15 cellular contexts compared by ENCODE assay signal in genomic region chr13:108897955-108898354, GRCh38.
DNase-seq lines count a peak whose midpoint lies in the region; ATAC-seq lines count a peak whose summit lies in the region.
"Had no signal": no experiment of that assay in that cellular context is flagged by ENCODE, and none has a peak within 500 bp of the region (broad histone marks: within the 10 kb centered on the region; RNA-seq: fewer than 3 reads in every experiment).

No MANE protein-coding gene starts in this region.

- ATAC-seq in activated CD4-positive, alpha-beta T cell treated with anti-CD3 and anti-CD28 coated beads for 36 hours: peak; percentile 90
- ATAC-seq in HG03432 (IDR thresholded peaks at IDR 0.05; ENCODE audit: unreplicated experiment): peak; percentile 51
- peak; percentile 41 for ATAC-seq in T-helper 17 cell

- H3K9me3 Mint-ChIP-seq in activated CD4-positive, alpha-beta T cell treated with anti-CD3 and anti-CD28 coated beads for 36 hours (ENCODE audit: low read depth): no peaks in the 10 kb centered on the region
- H3K9me3 Mint-ChIP-seq: activated B cell treated with CpG ODN at 0.5 μM for 24 hours had no signal

- H3K36me3 Mint-ChIP-seq in activated CD4-positive, alpha-beta T cell treated with anti-CD3 and anti-CD28 coated beads for 36 hours (ENCODE audit: low read depth): no peaks in the 10 kb centered on the region
- H3K36me3 Mint-ChIP-seq in T-helper 17 cell (ENCODE audit: low read depth): no peaks in the 10 kb centered on the region

- intact Hi-C loops in activated CD4-positive, alpha-beta T cell treated with anti-CD3 and anti-CD28 coated beads for 36 hours (cut with DNase I, micrococcal nuclease): loop anchor here (2.0 to 5.0 kb wide), 5 partner anchors 556 to 1686 kb away; no protein-coding TSS in a partner anchor

- H3K27me3 Mint-ChIP-seq in activated CD4-positive, alpha-beta T cell treated with anti-CD3 and anti-CD28 coated beads for 36 hours: peaks cover 14% of the 10 kb centered on the region
- H3K27me3 Mint-ChIP-seq in T-helper 17 cell: peaks cover 19% of the 10 kb centered on the region

- CTCF ChIA-PET in activated CD4-positive, alpha-beta T cell treated with anti-CD3 and anti-CD28 coated beads for 36 hours (lab: Charles Lee): interaction anchor here (0.7 to 1.8 kb wide), 3 partner anchors 10 to 674 kb away, joined by 4 to 7 read pairs (median 6); no protein-coding TSS in a partner anchor

- H3K4me3 Mint-ChIP-seq in activated CD4-positive, alpha-beta T cell treated with anti-CD3 and anti-CD28 coated beads for 36 hours: peak overlapping the region; percentile 19
- no peak overlapping the region for H3K4me3 Mint-ChIP-seq in T-helper 17 cell
- H3K4me3 Mint-ChIP-seq: activated B cell treated with CpG ODN at 0.5 μM for 24 hours, endodermal cell, neural progenitor cell had no signal

- DNase-seq in activated CD4-positive, alpha-beta T cell treated with anti-CD3 and anti-CD28 coated beads for 36 hours: peak; percentile 63
- DNase-seq in activated CD4-positive, alpha-beta T cell treated with anti-CD3 and anti-CD28 coated beads, Interleukin-2, amount 50 U/mL, for 1 hour: no peak
- DNase-seq in T-helper 17 cell (no peak), lung microvascular endothelial cell (ENCODE audit: low read depth in 2 of 2) (peak; percentile 81 to 88), AG08395 (ENCODE audit: low spot score) (no peak), NCI-H2081 treated with DMSO at 0.1 percent for 48 hours (lab: John Stamatoyannopoulos, UW) (no peak), Ammon's horn (ENCODE audit: low spot score) (no peak)
- DNase-seq: activated B cell treated with CpG ODN at 0.5 μM for 24 hours, endodermal cell, glutamatergic neuron, left lung, small intestine, upper lobe of left lung had no signal

- H3K9me3 ChIP-seq in T-helper 17 cell (ENCODE audit: control insufficient read depth, low read length, poor library complexity, severe bottlenecking): no peaks in the 10 kb centered on the region
- H3K9me3 ChIP-seq: upper lobe of left lung had no signal

- H3K27ac Mint-ChIP-seq in activated CD4-positive, alpha-beta T cell treated with anti-CD3 and anti-CD28 coated beads for 36 hours: no peak overlapping the region
- no peak overlapping the region for H3K27ac Mint-ChIP-seq in T-helper 17 cell
- H3K27ac Mint-ChIP-seq: activated B cell treated with CpG ODN at 0.5 μM for 24 hours, endodermal cell, neural progenitor cell had no signal

- H3K4me1 Mint-ChIP-seq in activated CD4-positive, alpha-beta T cell treated with anti-CD3 and anti-CD28 coated beads for 36 hours: peaks cover 11% of the 10 kb centered on the region
- peaks cover 20% of the 10 kb centered on the region for H3K4me1 Mint-ChIP-seq in T-helper 17 cell
- H3K4me1 Mint-ChIP-seq: activated B cell treated with CpG ODN at 0.5 μM for 24 hours, endodermal cell, neural progenitor cell had no signal

- POLR2A ChIA-PET in activated CD4-positive, alpha-beta T cell treated with anti-CD3 and anti-CD28 coated beads for 36 hours (lab: Charles Lee): no interaction called here

Comparison
In these comparisons a context has a peak if more than half of its experiments do, and no peak if none do; other contexts are left out.
1. DNase-seq: peak in activated CD4-positive, alpha-beta T cell treated with anti-CD3 and anti-CD28 coated beads for 36 hours (single experiment) and lung microvascular endothelial cell (2 of 2); none in activated CD4-positive, alpha-beta T cell treated with anti-CD3 and anti-CD28 coated beads, Interleukin-2, amount 50 U/mL, for 1 hour (single experiment), T-helper 17 cell (0 of 3), AG08395 (single experiment), NCI-H2081 treated with DMSO at 0.1 percent for 48 hours (single experiment) and Ammon's horn (single experiment).
2. Peak in every context shown above with its lines, with median percentiles within 50 percentile points of each other: ATAC-seq.